In the genomic region with DNA sequence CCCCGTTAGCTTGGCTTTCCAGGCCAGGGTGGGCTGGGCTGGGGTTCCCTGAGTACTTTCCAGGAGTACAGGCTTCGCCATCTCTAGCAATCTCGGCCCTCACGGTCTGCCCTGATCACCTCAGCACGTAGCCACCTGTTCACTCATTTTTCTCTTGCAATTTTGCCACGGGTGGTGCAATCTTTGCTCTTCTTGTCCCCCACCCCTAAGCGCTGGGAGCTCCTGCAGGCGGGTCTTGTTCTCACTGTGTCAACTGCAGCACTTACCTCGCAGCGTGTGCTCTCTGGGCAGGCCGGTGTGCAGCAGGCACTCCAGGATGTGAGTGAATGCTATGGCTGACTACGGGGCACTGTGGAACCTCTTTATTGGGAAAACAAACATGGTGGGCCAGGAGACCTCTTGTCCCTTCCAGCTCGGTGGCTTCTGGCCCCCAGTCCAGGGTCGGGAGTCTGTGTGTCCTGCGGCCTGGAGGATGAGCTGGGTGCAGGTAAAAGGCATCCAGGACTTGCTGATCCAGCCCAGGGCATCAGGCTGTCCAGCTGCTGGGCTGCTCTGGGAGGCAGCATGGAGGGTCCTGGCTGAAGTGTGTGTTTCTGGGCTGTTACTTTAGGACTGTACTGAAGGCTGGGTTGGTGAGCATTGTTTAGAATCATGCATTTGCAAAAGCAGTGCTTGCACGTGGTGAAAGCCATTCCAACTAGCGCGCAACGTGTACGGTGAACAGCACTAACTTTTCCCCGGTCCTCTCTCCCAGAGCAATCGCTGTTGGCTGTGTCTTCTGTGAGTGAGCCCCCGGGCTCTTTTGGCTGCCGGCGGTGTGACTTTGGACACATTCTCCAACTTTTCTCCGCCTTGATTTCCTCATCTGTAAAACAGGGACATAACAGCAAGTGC, we compare ENCODE assay signal across 15 cellular contexts. TPM values are rescaled to one million over a fixed set of nuclear protein-coding genes. Genes with fewer than 3 reads are reported as not detected.
DNase-seq lines count a peak whose midpoint lies in the region; ATAC-seq, FAIRE-seq and TF ChIP-seq lines count a peak whose summit lies in the region.
"Had no signal": no experiment of that assay in that cellular context is flagged by ENCODE, and none has a peak within 500 bp of the region (broad histone marks: within the 10 kb centered on the region; RNA-seq: fewer than 3 reads in every experiment).

No MANE protein-coding gene starts in this region.

- FAIRE-seq in H54 (lab: Jason Lieb, UNC), result no peak
- FAIRE-seq: HTR-8/SVneo had no signal

- no peaks in the 10 kb centered on the region for H3K9me3 ChIP-seq in CD4-positive, alpha-beta T cell (ENCODE audit: control insufficient read depth, low read length)
- no peaks in the 10 kb centered on the region for H3K9me3 ChIP-seq in osteoblast (ENCODE audit: low read depth, low read length)
- H3K9me3 ChIP-seq: mucosa of descending colon had no signal

- H3K4me1 Mint-ChIP-seq in CD4-positive, alpha-beta T cell (ENCODE audit: low read depth), result peaks cover 21% of the 10 kb centered on the region

- no peaks in the 10 kb centered on the region for H3K9me3 Mint-ChIP-seq in CD4-positive, alpha-beta T cell

- no peak overlapping the region for H2AFZ ChIP-seq in osteoblast (ENCODE audit: low read length)

- POLR2A ChIA-PET in CD4-positive, alpha-beta T cell (lab: Charles Lee), result no interaction called here

- ATAC-seq in CD4-positive, alpha-beta T cell (ENCODE audit: poor library complexity), result no peak
- no peak for ATAC-seq in left colon
- ATAC-seq: mucosa of descending colon had no signal

- peaks cover 9% of the 10 kb centered on the region for H3K36me3 Mint-ChIP-seq in CD4-positive, alpha-beta T cell (ENCODE audit: low read depth)

- H3K4me3 ChIP-seq in coronary artery (no peak overlapping the region), osteoblast (ENCODE audit: insufficient read depth, low read length) (no peak overlapping the region)
- H3K4me3 ChIP-seq: mucosa of descending colon had no signal

- peak overlapping the region; percentile 66 for H3K27ac Mint-ChIP-seq in CD4-positive, alpha-beta T cell

- TF ChIP-seq CTCF in CD4-positive, alpha-beta T cell (IDR thresholded peaks at IDR 0.05), result no peak
- TF ChIP-seq CTCF in coronary artery (IDR thresholded peaks at IDR 0.05), result no peak
- no peak for TF ChIP-seq CTCF in osteoblast (IDR thresholded peaks at IDR 0.05; ENCODE audit: extremely low read depth, low read depth, low read length)

- peaks cover 14% of the 10 kb centered on the region for H4K20me1 ChIP-seq in osteoblast (ENCODE audit: insufficient read depth, low read length)

- H3K4me3 Mint-ChIP-seq in CD4-positive, alpha-beta T cell, result peak overlapping the region; percentile 80

- no peak overlapping the region for H3K4me2 ChIP-seq in osteoblast (ENCODE audit: insufficient read depth, low read length)

- no peaks in the 10 kb centered on the region for H3K27me3 Mint-ChIP-seq in CD4-positive, alpha-beta T cell

- H3K4me1 ChIP-seq in osteoblast (ENCODE audit: insufficient read depth, low read length), result peaks cover 10% of the 10 kb centered on the region

- peaks cover 4% of the 10 kb centered on the region for H3K36me3 ChIP-seq in osteoblast (ENCODE audit: insufficient read depth, low read length)

- H3K27me3 ChIP-seq in CD4-positive, alpha-beta T cell (ENCODE audit: control insufficient read depth, insufficient read depth, low read length), result no peaks in the 10 kb centered on the region
- H3K27me3 ChIP-seq in osteoblast (ENCODE audit: insufficient read depth, low read length), result no peaks in the 10 kb centered on the region

- no peak for TF ChIP-seq POLR2A in H54 (IDR thresholded peaks at IDR 0.05; ENCODE audit: low read depth, low read length)

- intact Hi-C loops in CD4-positive, alpha-beta T cell (cut with DNase I, micrococcal nuclease), result loop anchor here in 1 of 2 experiments (5.0 kb wide), 2 partner anchors 181 to 189 kb away; a partner anchor contains a TSS
- intact Hi-C loops in left colon (cut with DNase I, micrococcal nuclease), result no loop called here

- DNase-seq in CD4-positive, alpha-beta T cell, result no peak
- DNase-seq in H54 (ENCODE audit: insufficient read length, low spot score) (peak; percentile 10), coronary artery (ENCODE audit: low spot score) (no peak), osteoblast (ENCODE audit: insufficient read length, low spot score, missing footprints) (peak; percentile 57), NOMO-1 treated with dmso at 0.1 percent for 144 hours (lab: John Stamatoyannopoulos, UW; ENCODE audit: unreplicated experiment) (no peak), left colon (no peak)
- DNase-seq in stimulated activated CD4-positive, alpha-beta T cell treated with anti-CD3 and anti-CD28 coated beads, Interleukin-4, amount 100 ng/mL, for 4 hours, result no peak
- DNase-seq: dermis blood vessel endothelial cell; GF-D8; mucosa of descending colon; MV-4-11; NCI-H524 treated with DMSO at 0.1 percent for 48 hours; stimulated activated CD4-positive, alpha-beta T cell treated with anti-CD3 and anti-CD28 coated beads, Interleukin-4, amount 100 ng/mL, for 24 hours; T1000 had no signal

- H3K27ac ChIP-seq in CD4-positive, alpha-beta T cell (ENCODE audit: low read depth, low read length), result peak overlapping the region; percentile 13
- H3K27ac ChIP-seq in coronary artery, result peak overlapping the region; percentile 73 to 97
- H3K27ac ChIP-seq in osteoblast (ENCODE audit: low read depth, low read length), result no peak overlapping the region

- peaks cover 20% of the 10 kb centered on the region for H3K79me2 ChIP-seq in osteoblast (ENCODE audit: insufficient read depth, low read length)

- CTCF ChIA-PET in CD4-positive, alpha-beta T cell (lab: Charles Lee), result no interaction called here

RNA-seq across cellular contexts. Expression of a gene that starts 1.5 kb away (rescaled TPM):
- total RNA-seq in CD4-positive, alpha-beta T cell, result 10 to 100 TPM; 85.0 to 91.6 TPM
- total RNA-seq in osteoblast (13.3 and 14.1 TPM in 2 replicates), left colon (10 to 100 TPM; 18.0 to 29.8 TPM)

RNA-seq across cellular contexts. Expression of a gene that starts 36.1 kb away (rescaled TPM):
- total RNA-seq in CD4-positive, alpha-beta T cell, result 10 to 100 TPM; 17.7 to 18.2 TPM
- 6.5 and 7.6 TPM in 2 replicates for total RNA-seq in osteoblast
- 10 to 100 TPM; 19.7 to 31.8 TPM for total RNA-seq in left colon

RNA-seq across cellular contexts. Expression of a gene that starts 56.8 kb away (rescaled TPM):
- total RNA-seq in CD4-positive, alpha-beta T cell, result 10 to 100 TPM; 56.4 to 56.5 TPM
- 14.4 and 14.5 TPM in 2 replicates for total RNA-seq in osteoblast
- 10 to 100 TPM; 28.2 to 38.2 TPM for total RNA-seq in left colon

Comparison
In these comparisons a context has a peak if more than half of its experiments do, and no peak if none do; other contexts are left out.
1. DNase-seq: peak in H54 (single experiment) and osteoblast (single experiment); none in CD4-positive, alpha-beta T cell (0 of 10), coronary artery (single experiment), NOMO-1 treated with dmso at 0.1 percent for 144 hours (single experiment), stimulated activated CD4-positive, alpha-beta T cell treated with anti-CD3 and anti-CD28 coated beads, Interleukin-4, amount 100 ng/mL, for 4 hours (0 of 2) and left colon (0 of 2).